ENCODE assay signal across 8 cellular contexts in genomic region chr7:106870983-106871410, GRCh38. TPM values are rescaled to one million over a fixed set of nuclear protein-coding genes. Genes with fewer than 3 reads are reported as not detected.
A peak's percentile ranks its signal among the peaks of the same experiment; 100 is the strongest.
DNase-seq lines count a peak whose midpoint lies in the region; ATAC-seq and TF ChIP-seq lines count a peak whose summit lies in the region.

No MANE protein-coding gene starts in this region.

- POLR2A ChIA-PET in HCT116 (lab: Charles Lee) = no interaction called here

- H4K20me1 ChIP-seq in HCT116 (ENCODE audit: insufficient read depth) = no peaks in the 10 kb centered on the region

- H3K36me3 ChIP-seq in HCT116 (ENCODE audit: control insufficient read depth in 1 of 2, insufficient read depth in 2 of 2, low read length in 2 of 2) (no peaks in the 10 kb centered on the region), lower lobe of right lung (peaks cover 7% of the 10 kb centered on the region)

- peak overlapping the region; percentile 57 for H2AFZ ChIP-seq in HCT116 (ENCODE audit: low read depth, low read length, poor library complexity, severe bottlenecking)

- TF ChIP-seq RAD21 in HCT116 (IDR thresholded peaks at IDR 0.05; ENCODE audit: low read depth) = no peak

- intact Hi-C loops in HCT116 (cut with micrococcal nuclease) (no loop called here), lower lobe of right lung (cut with DNase I) (no loop called here), posterior cingulate gyrus (cut with DNase I) (no loop called here)

- no peaks in the 10 kb centered on the region for H3K4me1 ChIP-seq in HCT116 (ENCODE audit: control insufficient read depth in 1 of 2, insufficient read depth in 2 of 2, low read length in 2 of 2)
- peaks cover 26% of the 10 kb centered on the region for H3K4me1 ChIP-seq in lower lobe of right lung

- H3K9me2 ChIP-seq in HCT116 (ENCODE audit: insufficient read depth) = no peaks in the 10 kb centered on the region

- H3K27ac ChIP-seq in HCT116 (ENCODE audit: low read depth, low read length) (no peak overlapping the region), lower lobe of right lung (peak overlapping the region; percentile 38)

- no peak for TF ChIP-seq POLR2A in HCT116 (IDR thresholded peaks at IDR 0.05; ENCODE audit: borderline replicate concordance, extremely low read depth, insufficient read depth, insufficient read length)

- H3K9me3 ChIP-seq in HCT116 (ENCODE audit: control insufficient read depth in 1 of 2, insufficient read depth in 1 of 2, low read depth in 1 of 2, low read length in 2 of 2) = no peaks in the 10 kb centered on the region
- H3K9me3 ChIP-seq in lower lobe of right lung = no peaks in the 10 kb centered on the region

- no peak for TF ChIP-seq CTCF in HCT116 (IDR thresholded peaks at IDR 0.05 in 2 of 3, conservative IDR thresholded peaks at IDR 0.05 in 1 of 3; ENCODE audit: borderline replicate concordance in 1 of 3, insufficient read depth in 1 of 3, low read depth in 2 of 3, low read length in 2 of 3)
- TF ChIP-seq CTCF in lower lobe of right lung (IDR thresholded peaks at IDR 0.05) = no peak

- CTCF ChIA-PET in HCT116 (lab: Charles Lee) = interaction anchor here (0.5 kb wide), 1 partner anchor 328 kb away, joined by 3 read pairs; no protein-coding TSS in a partner anchor

- peak; percentile 89 for ATAC-seq in GM18511 (IDR thresholded peaks at IDR 0.05; ENCODE audit: unreplicated experiment)
- no peak for ATAC-seq in HCT116
- peak; percentile 64 to 66 for ATAC-seq in lower lobe of right lung

- RAD21 ChIA-PET in HCT116 (lab: Charles Lee; ENCODE audit: low non-redundant PET in 1 of 2, low total read pairs in 2 of 2, uncharacterized antibody in 2 of 2, unreplicated experiment in 2 of 2) = no interaction called here

- no peaks in the 10 kb centered on the region for H3K79me2 ChIP-seq in HCT116 (ENCODE audit: insufficient read depth, low read length)

- no peak overlapping the region for H3K9ac ChIP-seq in HCT116 (ENCODE audit: low read length)

- BruUV-seq in HCT116 (replicated peaks; lab: Mats Ljungman, UMichigan) = no TSS peak

- H3K4me2 ChIP-seq in HCT116 (ENCODE audit: low read length) = no peak overlapping the region

- H3K27me3 ChIP-seq in HCT116 (ENCODE audit: insufficient read depth, low read length) = no peaks in the 10 kb centered on the region
- H3K27me3 ChIP-seq in lower lobe of right lung (ENCODE audit: low read depth) = no peaks in the 10 kb centered on the region

- H3K4me3 ChIP-seq in HCT116 (replicated peaks in 1 of 2; ENCODE audit: low read depth in 1 of 2, low read length in 2 of 2) (no peak overlapping the region), lower lobe of right lung (peak overlapping the region; percentile 2)

- DNase-seq in HCT116 (ENCODE audit: low read depth, low spot score) = no peak
- DNase-seq in MV-4-11 (lab: John Stamatoyannopoulos, UW) = peak; percentile 96
- no peak for DNase-seq in lower lobe of right lung
- DNase-seq in stimulated activated CD4-positive, alpha-beta T cell treated with anti-CD3 and anti-CD28 coated beads, Interleukin-4, amount 100 ng/mL, for 1 hour = no peak
- DNase-seq in DMS114 treated with DMSO at 0.1 percent for 48 hours (lab: John Stamatoyannopoulos, UW; ENCODE audit: unreplicated experiment) = no peak
- no peak for DNase-seq in posterior cingulate gyrus
- no peak for DNase-seq in effector CD4-positive, alpha-beta T cell

TF ChIP-seq in HCT116, 20 proteins besides CTCF, POLR2A, EP300 and RAD21:
- no peak for TF ChIP-seq EZH2phosphoT487 (IDR thresholded peaks at IDR 0.05; ENCODE audit: borderline replicate concordance)
TF ChIP-seq in HCT116: peak in this region for 0.

RNA-seq across cellular contexts. Expression of gene PIK3CG, which starts 5.9 kb away (rescaled TPM):
- total RNA-seq in HCT116 (2021; ENCODE audit: unreplicated experiment) (0.05 TPM), lower lobe of right lung (14.9 TPM)
- polyA plus RNA-seq in HCT116 (2012) = not detected in 2 replicates

Comparison
In these comparisons a context has a peak if more than half of its experiments do, and no peak if none do; other contexts are left out.
1. RNA of gene PIK3CG, which starts 5.9 kb away (total RNA-seq): 14.9 TPM in lower lobe of right lung (single experiment); 0.05 TPM in HCT116 (single experiment); every median in the first group is over 10 times any median in the second.